17 cellular contexts compared by ENCODE assay signal in the genomic region with DNA sequence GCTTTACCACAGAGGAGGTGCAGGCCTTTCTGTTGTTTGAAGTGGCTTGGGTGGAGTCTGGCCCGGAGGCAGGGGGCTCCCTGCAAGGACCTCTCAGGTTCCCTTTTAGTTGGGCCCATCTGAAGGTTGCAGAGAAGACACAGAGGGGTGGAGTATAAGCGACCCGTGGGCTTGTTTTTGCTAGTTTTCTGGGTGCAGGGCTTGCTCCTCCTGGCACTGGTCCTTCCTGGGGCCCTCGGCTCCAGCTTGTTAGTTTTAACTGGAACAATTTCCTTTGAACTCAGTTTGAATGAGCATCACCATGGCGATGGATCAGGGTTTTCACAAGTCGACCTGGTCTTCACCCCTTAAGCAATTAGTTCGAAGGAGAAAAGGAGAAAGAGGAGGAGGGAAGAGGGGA. TPM values are rescaled to one million over a fixed set of nuclear protein-coding genes. Genes with fewer than 3 reads are reported as not detected.
DNase-seq lines count a peak whose midpoint lies in the region; ATAC-seq and TF ChIP-seq lines count a peak whose summit lies in the region.
"Had no signal": no experiment of that assay in that cellular context is flagged by ENCODE, and none has a peak within 500 bp of the region (broad histone marks: within the 10 kb centered on the region; RNA-seq: fewer than 3 reads in every experiment).

No MANE protein-coding gene starts in this region.

- DNase-seq in D341Med (ENCODE audit: low spot score) = peak; percentile 7
- peak; percentile 17 for DNase-seq in NCI-H69 (lab: John Stamatoyannopoulos, UW)
- peak; percentile 12 to 70 for DNase-seq in lower leg skin (ENCODE audit: low spot score in 2 of 2)
- peak; percentile 23 for DNase-seq in retinal pigment epithelial cell (ENCODE audit: low read depth)
- no peak for DNase-seq in NCI-H1694 (lab: John Stamatoyannopoulos, UW)
- DNase-seq in cortex of kidney (lab: John Stamatoyannopoulos, UW) = no peak
- DNase-seq in T-helper 2 cell = no peak
- DNase-seq: DMS79; NCI-H2107; stimulated activated naive CD4-positive, alpha-beta T cell treated with Interleukin-2 at 50 U/mL for 16 hours had no signal

- WGBS in lower leg skin, 2 donors = 72 to 77% methylated on average over 7 of the region's 7 CpGs

- TF ChIP-seq POLR2A in lower leg skin (IDR thresholded peaks at IDR 0.05) = no peak

- no peak for ATAC-seq in GM19455 (IDR thresholded peaks at IDR 0.05; ENCODE audit: unreplicated experiment)

- intact Hi-C loops in lower leg skin (cut with DNase I; ENCODE audit: low total_unique reads) = no loop called here

- no peak overlapping the region for H3K4me3 ChIP-seq in lower leg skin (ENCODE audit: low read depth, poor library complexity, severe bottlenecking)
- H3K4me3 ChIP-seq in retinal pigment epithelial cell (ENCODE audit: low read length) = no peak overlapping the region
- H3K4me3 ChIP-seq: GM23248, skin epidermis had no signal

- TF ChIP-seq CTCF in lower leg skin (IDR thresholded peaks at IDR 0.05) (no peak), retinal pigment epithelial cell (conservative IDR thresholded peaks at IDR 0.05; ENCODE audit: low read depth, low read length) (no peak)

RNA-seq across cellular contexts. Expression of a gene that starts 28.5 kb away (rescaled TPM):
- 10 to 100 TPM in 2 of 4 donors, 1 to 10 TPM in 2; 3.0 to 15.4 (median 9.1) TPM for total RNA-seq in lower leg skin

RNA-seq across cellular contexts. Expression of a gene that starts 44.4 kb away (rescaled TPM):
- 1,000 to 10,000 TPM; 1,092 to 1,522 (median 1,226) TPM for total RNA-seq in lower leg skin
- total RNA-seq: activated B cell treated with CpG ODN at 0.5 μM for 24 hours; GM23248; RPMI7951; T-helper 1 cell treated with Interleukin-12 subunit alpha and Interleukin-12 subunit beta and Interleukin-4 antibody, amounts not matched to agents 30 ng/mL and 1 ng/mL, for 36 hours had no signal

RNA-seq across cellular contexts. Expression of a gene that starts 57.6 kb away (rescaled TPM):
- 100 to 1,000 TPM in 3 of 4 donors, 10 to 100 TPM in 1; 74.1 to 112 (median 103) TPM for total RNA-seq in lower leg skin
- total RNA-seq: activated B cell treated with CpG ODN at 0.5 μM for 24 hours, GM23248, left lobe of liver, RPMI7951 had no signal

Comparison
In these comparisons a context has a peak if more than half of its experiments do, and no peak if none do; other contexts are left out.
1. DNase-seq: peak in D341Med (single experiment), NCI-H69 (single experiment), lower leg skin (2 of 2) and retinal pigment epithelial cell (single experiment); none in NCI-H1694 (single experiment), cortex of kidney (single experiment) and T-helper 2 cell (0 of 5).